ENCODE assay signal across 35 cellular contexts in genomic region chrX:15240414-15240813, GRCh38.
"Had no signal": no experiment of that assay in that cellular context is flagged by ENCODE, and none has a peak within 500 bp of the region (broad histone marks: within the 10 kb centered on the region; RNA-seq: fewer than 3 reads in every experiment).

No MANE protein-coding gene starts in this region.

- DNase-seq: Karpas-422, Kasumi-1, MG63, MM.1S, MV-4-11, NCI-H1048, NCI-H1092, NCI-H1092 treated with DMSO at 0.1 percent for 48 hours, NCI-H1105, NCI-H1105 treated with DMSO at 0.1 percent for 48 hours, NCI-H1417, NCI-H1436, NCI-H1436 treated with DMSO at 0.1 percent for 48 hours, NCI-H146, NCI-H1694, NCI-H1694 treated with DMSO at 0.1 percent for 48 hours, NCI-H187, NCI-H187 treated with DMSO at 0.1 percent for 48 hours, NCI-H1930, NCI-H2029, NCI-H2029 treated with DMSO at 0.1 percent for 48 hours, NCI-H2081, NCI-H2081 treated with DMSO at 0.1 percent for 48 hours, NCI-H2107, NCI-H2171, NCI-H2171 treated with DMSO at 0.1 percent for 48 hours, NCI-H2227 treated with DMSO at 0.1 percent for 48 hours, NCI-H226, NCI-H345, NCI-H446, NCI-H446 treated with DMSO at 0.1 percent for 48 hours, NCI-H510A, NCI-H510A treated with DMSO at 0.1 percent for 48 hours, NCI-H524, NCI-H524 treated with DMSO at 0.1 percent for 48 hours had no signal

- H3K9me3 ChIP-seq: MG63 had no signal

- H3K4me3 ChIP-seq: MG63 had no signal

- H3K27me3 ChIP-seq: MG63 had no signal

- H3K36me3 ChIP-seq: MG63 had no signal
